1 cellular context compared by ENCODE assay signal in genomic region chr16:21950782-21951521, GRCh38.
TF ChIP-seq lines count a peak whose summit lies in the region.

No MANE protein-coding gene starts in this region.

TF ChIP-seq in HepG2, 621 proteins besides CTCF, POLR2A, EP300 and RAD21 (continues in another document):
- TF ChIP-seq ZNF710 (CRISPR knock-in tag; IDR thresholded peaks at IDR 0.05; ENCODE audit: borderline replicate concordance) (0 out of 2 replicates have a peak, but pooled peaks have one; percentile 32), ZBTB33 (CRISPR knock-in tag; IDR thresholded peaks at IDR 0.05) (peak; percentile 64; the same call in 1 of the 2 replicates), ZNF362 (CRISPR knock-in tag; IDR thresholded peaks at IDR 0.05; ENCODE audit: borderline replicate concordance) (no peak), ZNF460 (CRISPR knock-in tag; IDR thresholded peaks at IDR 0.05; ENCODE audit: borderline replicate concordance) (no peak), ZSCAN29 (CRISPR knock-in tag; conservative IDR thresholded peaks at IDR 0.05) (no peak), BRCA1 (CRISPR knock-in tag; IDR thresholded peaks at IDR 0.05) (no peak), ZSCAN5A (CRISPR knock-in tag; IDR thresholded peaks at IDR 0.05; ENCODE audit: borderline replicate concordance) (0 out of 2 replicates have a peak, but pooled peaks have one; percentile 61), ZNF780A (CRISPR knock-in tag; IDR thresholded peaks at IDR 0.05) (0 out of 2 replicates have a peak, but pooled peaks have one; percentile 2), SMC3 (IDR thresholded peaks at IDR 0.05; ENCODE audit: low read length) (peak; percentile 73), ZNF383 (CRISPR knock-in tag; IDR thresholded peaks at IDR 0.05; ENCODE audit: borderline replicate concordance) (0 out of 2 replicates have a peak, but pooled peaks have one; percentile 37), IRF1 (CRISPR knock-in tag; IDR thresholded peaks at IDR 0.05; ENCODE audit: low read depth) (0 out of 2 replicates have a peak, but pooled peaks have one; percentile 38), ZNF766 (CRISPR knock-in tag; IDR thresholded peaks at IDR 0.05; ENCODE audit: borderline replicate concordance) (no peak), MTF1 (CRISPR knock-in tag; IDR thresholded peaks at IDR 0.05) (no peak), IRF2 (CRISPR knock-in tag; IDR thresholded peaks at IDR 0.05) (peak; percentile 12; the same call in 1 of the 2 replicates), ZC3H13 (CRISPR knock-in tag; IDR thresholded peaks at IDR 0.05) (no peak), ZNF607 (CRISPR knock-in tag; IDR thresholded peaks at IDR 0.05; ENCODE audit: borderline replicate concordance) (no peak), MBD4 (IDR thresholded peaks at IDR 0.05; ENCODE audit: borderline replicate concordance, low read length) (peak; percentile 86; the same call in 1 of the 2 replicates), TOPORS (CRISPR knock-in tag; IDR thresholded peaks at IDR 0.05) (0 out of 2 replicates have a peak, but pooled peaks have one; percentile 71), RXRB (CRISPR knock-in tag; IDR thresholded peaks at IDR 0.05; ENCODE audit: borderline replicate concordance) (peak; percentile 37; the same call in 1 of the 2 replicates), ARNT2 (CRISPR knock-in tag; IDR thresholded peaks at IDR 0.05; ENCODE audit: low read depth) (0 out of 2 replicates have a peak, but pooled peaks have one; percentile 48), BORCS8-MEF2B (CRISPR knock-in tag; IDR thresholded peaks at IDR 0.05) (peak; percentile 51; the same call in 1 of the 2 replicates), ZBTB37 (CRISPR knock-in tag; IDR thresholded peaks at IDR 0.05) (no peak), CHD4 (IDR thresholded peaks at IDR 0.05; ENCODE audit: borderline replicate concordance, low read length) (0 out of 2 replicates have a peak, but pooled peaks have one; percentile 12), GABPA (IDR thresholded peaks at IDR 0.05; ENCODE audit: low read depth, low read length) (no peak), GABPA (CRISPR knock-in tag; IDR thresholded peaks at IDR 0.05; ENCODE audit: low read depth) (no peak), SMAD1 (CRISPR knock-in tag; IDR thresholded peaks at IDR 0.05; ENCODE audit: borderline replicate concordance, low read depth) (0 out of 2 replicates have a peak, but pooled peaks have one; percentile 20), RBM22 (optimal IDR thresholded peaks at IDR 0.05; ENCODE audit: low read length) (peak; percentile 57), ZNF44 (CRISPR knock-in tag; IDR thresholded peaks at IDR 0.05) (no peak), ZFP36L1 (CRISPR knock-in tag; IDR thresholded peaks at IDR 0.05) (peak; percentile 73; the same call in 1 of the 2 replicates), POGZ (CRISPR knock-in tag; IDR thresholded peaks at IDR 0.05) (0 out of 2 replicates have a peak, but pooled peaks have one; percentile 46), RELA (CRISPR knock-in tag; IDR thresholded peaks at IDR 0.05) (no peak), ZNF556 (CRISPR knock-in tag; IDR thresholded peaks at IDR 0.05; ENCODE audit: borderline replicate concordance) (peak; percentile 47; the same call in 1 of the 2 replicates), ZNF891 (CRISPR knock-in tag; IDR thresholded peaks at IDR 0.05) (no peak), ZFP62 (CRISPR knock-in tag; IDR thresholded peaks at IDR 0.05) (no peak), ZC3H4 (CRISPR knock-in tag; IDR thresholded peaks at IDR 0.05; ENCODE audit: borderline replicate concordance) (no peak), MIXL1 (CRISPR knock-in tag; IDR thresholded peaks at IDR 0.05) (0 out of 2 replicates have a peak, but pooled peaks have one; percentile 58), ZNF205 (CRISPR knock-in tag; IDR thresholded peaks at IDR 0.05) (0 out of 2 replicates have a peak, but pooled peaks have one; percentile 16), ZNF558 (CRISPR knock-in tag; IDR thresholded peaks at IDR 0.05; ENCODE audit: borderline replicate concordance) (no peak), TARDBP (CRISPR knock-in tag; IDR thresholded peaks at IDR 0.05) (peak; percentile 23; the same call in 1 of the 2 replicates), MEIS1 (CRISPR knock-in tag; IDR thresholded peaks at IDR 0.05; ENCODE audit: borderline replicate concordance) (peak; percentile 32; the same call in 1 of the 2 replicates), TBP (CRISPR knock-in tag; IDR thresholded peaks at IDR 0.05) (no peak), ARID3A (IDR thresholded peaks at IDR 0.05; ENCODE audit: low read depth, low read length) (peak; percentile 75), ZNF576 (CRISPR knock-in tag; IDR thresholded peaks at IDR 0.05) (0 out of 2 replicates have a peak, but pooled peaks have one; percentile 51), ARID2 (CRISPR knock-in tag; IDR thresholded peaks at IDR 0.05; ENCODE audit: borderline replicate concordance) (peak; percentile 51; the same call in 1 of the 2 replicates), HIVEP1 (CRISPR knock-in tag; IDR thresholded peaks at IDR 0.05) (0 out of 2 replicates have a peak, but pooled peaks have one; percentile 7), SOX5 (CRISPR knock-in tag; IDR thresholded peaks at IDR 0.05; ENCODE audit: borderline replicate concordance) (0 out of 2 replicates have a peak, but pooled peaks have one; percentile 9), IKZF5 (CRISPR knock-in tag; IDR thresholded peaks at IDR 0.05) (0 out of 2 replicates have a peak, but pooled peaks have one; percentile 30), NR0B2 (CRISPR knock-in tag; IDR thresholded peaks at IDR 0.05) (peak; percentile 70; the same call in 1 of the 2 replicates), ZNF772 (CRISPR knock-in tag; IDR thresholded peaks at IDR 0.05) (peak; percentile 59; the same call in 1 of the 2 replicates), SNAPC5 (CRISPR knock-in tag; IDR thresholded peaks at IDR 0.05; ENCODE audit: borderline replicate concordance) (0 out of 2 replicates have a peak, but pooled peaks have one; percentile 42), ZNF782 (CRISPR knock-in tag; IDR thresholded peaks at IDR 0.05; ENCODE audit: borderline replicate concordance) (peak; percentile 74; the same call in 1 of the 2 replicates), XRCC5 (optimal IDR thresholded peaks at IDR 0.05; ENCODE audit: low read length) (peak; percentile 54), ZSCAN9 (CRISPR knock-in tag; IDR thresholded peaks at IDR 0.05; ENCODE audit: borderline replicate concordance) (peak; percentile 48; the same call in 1 of the 2 replicates), PHF8 (CRISPR knock-in tag; IDR thresholded peaks at IDR 0.05) (0 out of 2 replicates have a peak, but pooled peaks have one; percentile 27), E2F1 (CRISPR knock-in tag; IDR thresholded peaks at IDR 0.05) (no peak)
